8 cellular contexts compared by ENCODE assay signal in the genomic region with DNA sequence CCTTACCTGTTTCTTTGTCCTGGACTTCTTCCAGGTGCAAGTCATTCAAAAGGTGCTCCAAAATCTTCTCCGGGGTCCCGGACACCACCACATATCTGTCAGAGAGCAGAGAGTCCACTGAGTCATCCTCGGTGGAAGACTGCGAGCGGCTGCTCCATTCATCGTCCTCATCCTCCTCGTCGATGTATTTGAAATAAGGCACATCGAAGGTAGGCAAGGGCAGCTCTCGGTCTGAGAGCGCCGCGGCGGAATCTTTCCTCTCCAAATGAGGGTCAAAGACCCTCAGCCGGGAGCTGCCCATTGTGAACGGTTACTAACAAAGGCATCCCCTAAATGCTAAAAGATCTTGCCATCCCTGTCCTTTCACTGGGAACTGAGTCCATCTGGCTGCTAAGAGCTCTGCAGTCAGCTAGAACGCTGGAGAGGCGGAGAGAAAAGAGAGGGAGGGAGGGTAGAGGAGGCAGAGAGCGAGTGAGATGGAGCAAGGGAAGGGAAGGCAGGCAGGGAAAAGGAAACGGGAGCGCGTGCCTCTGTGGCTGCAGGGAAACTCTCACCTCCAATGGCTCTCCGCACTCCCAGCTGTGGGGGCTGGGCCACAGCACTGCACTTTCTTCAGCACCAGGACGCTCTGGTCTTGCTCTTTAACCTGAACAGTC.
DNase-seq lines count a peak whose midpoint lies in the region; ATAC-seq and TF ChIP-seq lines count a peak whose summit lies in the region.
"Had no signal": no experiment of that assay in that cellular context is flagged by ENCODE, and none has a peak within 500 bp of the region (broad histone marks: within the 10 kb centered on the region; RNA-seq: fewer than 3 reads in every experiment).

No MANE protein-coding gene starts in this region.

- H3K9me3 Mint-ChIP-seq in immature natural killer cell, result no peaks in the 10 kb centered on the region
- H3K9me3 Mint-ChIP-seq: natural killer cell had no signal

- no peak overlapping the region for H3K27ac Mint-ChIP-seq in immature natural killer cell
- H3K27ac Mint-ChIP-seq: natural killer cell had no signal

- no peaks in the 10 kb centered on the region for H3K4me1 ChIP-seq in fibroblast of lung (ENCODE audit: control insufficient read depth, extremely low read depth, insufficient read depth, low read length)

- H3K36me3 ChIP-seq in fibroblast of lung (ENCODE audit: control insufficient read depth, insufficient read depth, low read length), result no peaks in the 10 kb centered on the region

- no peak overlapping the region for H3K27ac ChIP-seq in fibroblast of lung (ENCODE audit: insufficient read depth, low read length)

- no peak overlapping the region for H3K4me3 Mint-ChIP-seq in immature natural killer cell
- H3K4me3 Mint-ChIP-seq: natural killer cell had no signal

- ATAC-seq in HG03460 (IDR thresholded peaks at IDR 0.05; ENCODE audit: unreplicated experiment) (no peak), HG03432 (IDR thresholded peaks at IDR 0.05; ENCODE audit: unreplicated experiment) (no peak)
- ATAC-seq: natural killer cell had no signal

- peak overlapping the region; percentile 83 for H3K4me2 ChIP-seq in fibroblast of lung (ENCODE audit: extremely low read depth, insufficient read depth, low read length)

- peaks cover 0 to 2% (median 0%) of the 10 kb centered on the region in 3 donors for H3K27me3 Mint-ChIP-seq in immature natural killer cell (ENCODE audit: low read depth in 3 of 3)

- H3K4me1 Mint-ChIP-seq in immature natural killer cell, result no peaks in the 10 kb centered on the region
- H3K4me1 Mint-ChIP-seq: natural killer cell had no signal

- H3K27me3 ChIP-seq in fibroblast of lung (ENCODE audit: control insufficient read depth, insufficient read depth, low read length), result no peaks in the 10 kb centered on the region

- no peak overlapping the region for H3K9ac ChIP-seq in fibroblast of lung (ENCODE audit: insufficient read depth, low read length)

- peak overlapping the region; percentile 22 to 46 (median 34) for H3K4me3 ChIP-seq in fibroblast of lung (replicated peaks in 1 of 4; ENCODE audit: control extremely low read depth in 1 of 4, insufficient read depth in 1 of 4, low read depth in 3 of 4, low read length in 4 of 4)

- no peak for TF ChIP-seq CTCF in fibroblast of lung (conservative IDR thresholded peaks at IDR 0.05 in 1 of 2, IDR thresholded peaks at IDR 0.05 in 1 of 2; ENCODE audit: low read depth in 1 of 2, low read length in 2 of 2)

- DNase-seq in NCI-H2171 (lab: John Stamatoyannopoulos, UW) (peak; percentile 82), fibroblast of lung (ENCODE audit: low read depth in 2 of 2) (peak; percentile 52 to 62), middle frontal gyrus (ENCODE audit: extremely low spot score, low spot score) (peak; percentile 38), ureter (ENCODE audit: low spot score) (peak; percentile 52), immature natural killer cell (no peak)
- DNase-seq: natural killer cell had no signal

- peak overlapping the region; percentile 63 for H2AFZ ChIP-seq in fibroblast of lung (ENCODE audit: low read length)

- H3K36me3 Mint-ChIP-seq in immature natural killer cell, result no peaks in the 10 kb centered on the region
- H3K36me3 Mint-ChIP-seq: natural killer cell had no signal

- no peaks in the 10 kb centered on the region for H3K79me2 ChIP-seq in fibroblast of lung (ENCODE audit: control insufficient read depth, insufficient read depth, low read length)

- no peaks in the 10 kb centered on the region for H3K9me3 ChIP-seq in fibroblast of lung (ENCODE audit: control insufficient read depth, insufficient read depth, low read depth, low read length)

- no peaks in the 10 kb centered on the region for H4K20me1 ChIP-seq in fibroblast of lung (ENCODE audit: control insufficient read depth, extremely low read depth, insufficient read depth, low read length)

Comparison
In these comparisons a context has a peak if more than half of its experiments do, and no peak if none do; other contexts are left out.
1. DNase-seq: peak in NCI-H2171 (single experiment), fibroblast of lung (2 of 2), middle frontal gyrus (single experiment) and ureter (single experiment); none in immature natural killer cell (0 of 3).